ENCODE assay signal across 8 cellular contexts in genomic region chr6:43687437-43688347, GRCh38. TPM values are rescaled to one million over a fixed set of nuclear protein-coding genes. Genes with fewer than 3 reads are reported as not detected.
DNase-seq lines count a peak whose midpoint lies in the region; ATAC-seq and TF ChIP-seq lines count a peak whose summit lies in the region.

TSS of gene MRPS18A (minus strand) at chr6:43687791. CDS start at chr6:43687779, 12 bp downstream.

- H3K9me3 ChIP-seq in trophoblast cell (ENCODE audit: insufficient read depth, low read depth, low read length) = no peaks in the 10 kb centered on the region
- H3K9me3 ChIP-seq in tibial nerve = no peaks in the 10 kb centered on the region

- H2BK5ac ChIP-seq in trophoblast cell (ENCODE audit: low read depth, low read length, poor library complexity) = no peak within 1 kb of the TSS

- peak within 1 kb of the TSS; percentile 94 for H4K8ac ChIP-seq in trophoblast cell (ENCODE audit: low read depth, low read length)

- H3K79me1 ChIP-seq in trophoblast cell (ENCODE audit: low read length) = peaks cover 3% of the 10 kb centered on the region

- no peak within 1 kb of the TSS for H2AK5ac ChIP-seq in trophoblast cell (ENCODE audit: low read length)

- peak within 1 kb of the TSS; percentile 94 for H3K9ac ChIP-seq in trophoblast cell (ENCODE audit: low read length)

- TF ChIP-seq CTCF in GM10266 (IDR thresholded peaks at IDR 0.05; ENCODE audit: control insufficient read depth, insufficient read depth, low read depth, missing control alignments) (no peak), tibial nerve (IDR thresholded peaks at IDR 0.05) (peak in 1 of 5 experiments; percentile 5)

- peaks cover 3% of the 10 kb centered on the region for H3K27me3 Mint-ChIP-seq in activated naive CD8-positive, alpha-beta T cell treated with anti-CD3 and anti-CD28 coated beads, Interleukin-2, amount 10 ng/mL, durations not matched to agents 7 days and 5 days

- peak within 1 kb of the TSS; percentile 89 for H4K12ac ChIP-seq in trophoblast cell (ENCODE audit: low read depth, low read length)

- peaks cover 31% of the 10 kb centered on the region for H3K4me1 Mint-ChIP-seq in activated naive CD8-positive, alpha-beta T cell treated with anti-CD3 and anti-CD28 coated beads, Interleukin-2, amount 10 ng/mL, durations not matched to agents 7 days and 5 days

- H2BK120ac ChIP-seq in trophoblast cell (ENCODE audit: insufficient read depth, low read length, poor library complexity) = no peak within 1 kb of the TSS

- DNase-seq in GM10266 (ENCODE audit: extremely low spot score) = peak; percentile 85
- peak; percentile 87 for DNase-seq in HEK293T (ENCODE audit: extremely low spot score)
- DNase-seq in MV-4-11 (lab: John Stamatoyannopoulos, UW) = peak; percentile 57
- DNase-seq in SW 1271 (lab: John Stamatoyannopoulos, UW) = peak; percentile 54 to 79
- DNase-seq in activated naive CD8-positive, alpha-beta T cell treated with anti-CD3 and anti-CD28 coated beads, Interleukin-2, amount 10 ng/mL, durations not matched to agents 7 days and 5 days = peak; percentile 84
- peak; percentile 92 for DNase-seq in Right ventricle myocardium superior
- DNase-seq in trophoblast cell = peak; percentile 91 to 93
- peak; percentile 62 to 75 for DNase-seq in tibial nerve (ENCODE audit: low spot score in 2 of 2)

- H3K36me3 ChIP-seq in trophoblast cell (ENCODE audit: control insufficient read depth in 1 of 2, insufficient read depth in 2 of 2, low read length in 2 of 2) (no peaks in the 10 kb centered on the region), tibial nerve (peaks cover 0 to 5% (median 0%) of the 10 kb centered on the region in 3 donors)

- peak within 1 kb of the TSS; percentile 42 for H4K91ac ChIP-seq in trophoblast cell (ENCODE audit: low read depth, low read length)

- H3K27ac Mint-ChIP-seq in activated naive CD8-positive, alpha-beta T cell treated with anti-CD3 and anti-CD28 coated beads, Interleukin-2, amount 10 ng/mL, durations not matched to agents 7 days and 5 days = peak within 1 kb of the TSS; percentile 87

- TF ChIP-seq POLR2A in tibial nerve (IDR thresholded peaks at IDR 0.05) = peak in 1 of 2 donors; percentile 55

- H3K4me2 ChIP-seq in trophoblast cell (ENCODE audit: low read length) = peak within 1 kb of the TSS; percentile 70

- peak within 1 kb of the TSS; percentile 59 for H3K14ac ChIP-seq in trophoblast cell (ENCODE audit: low read length)

- H3K4me3 Mint-ChIP-seq in activated naive CD8-positive, alpha-beta T cell treated with anti-CD3 and anti-CD28 coated beads, Interleukin-2, amount 10 ng/mL, durations not matched to agents 7 days and 5 days = peak within 1 kb of the TSS; percentile 97

- H3K79me2 ChIP-seq in trophoblast cell (ENCODE audit: control insufficient read depth, insufficient read depth, low read length, poor library complexity) = peaks cover 3% of the 10 kb centered on the region

- H3K36me3 Mint-ChIP-seq in activated naive CD8-positive, alpha-beta T cell treated with anti-CD3 and anti-CD28 coated beads, Interleukin-2, amount 10 ng/mL, durations not matched to agents 7 days and 5 days = peaks cover 8% of the 10 kb centered on the region

- no peak within 1 kb of the TSS for H2BK12ac ChIP-seq in trophoblast cell (ENCODE audit: low read length)

- H3K4me1 ChIP-seq in trophoblast cell (ENCODE audit: control insufficient read depth in 1 of 2, insufficient read depth in 2 of 2, low read length in 2 of 2) (peaks cover 7 to 11% of the 10 kb centered on the region in 2 experiments), tibial nerve (peaks cover 0 to 47% (median 17%) of the 10 kb centered on the region in 4 donors)

- TF ChIP-seq EP300 in tibial nerve (IDR thresholded peaks at IDR 0.05) = peak in 1 of 2 donors; percentile 85

- intact Hi-C loops in Right ventricle myocardium superior (cut with DNase I) = no loop called here

- peak within 1 kb of the TSS; percentile 61 for H3K18ac ChIP-seq in trophoblast cell (ENCODE audit: low read length)

- peak within 1 kb of the TSS; percentile 71 for H2AFZ ChIP-seq in trophoblast cell (ENCODE audit: insufficient read depth, low read length, poor library complexity)

- peak; percentile 96 for ATAC-seq in activated naive CD8-positive, alpha-beta T cell treated with anti-CD3 and anti-CD28 coated beads, Interleukin-2, amount 10 ng/mL, durations not matched to agents 7 days and 5 days (ENCODE audit: low read depth)
- ATAC-seq in Right ventricle myocardium superior (ENCODE audit: poor library complexity) = peak; percentile 98

- no peaks in the 10 kb centered on the region for H3K27me3 ChIP-seq in trophoblast cell (ENCODE audit: insufficient read depth, low read length)
- H3K27me3 ChIP-seq in tibial nerve = peaks cover 2 to 4% of the 10 kb centered on the region in 2 donors

- CTCF ChIA-PET in HEK293T (lab: Yijun Ruan, JAX) = interaction anchor here (0.8 kb wide), 1 partner anchor 27 kb away, joined by 4 read pairs; no protein-coding TSS in a partner anchor

- no peaks in the 10 kb centered on the region for H3K9me3 Mint-ChIP-seq in activated naive CD8-positive, alpha-beta T cell treated with anti-CD3 and anti-CD28 coated beads, Interleukin-2, amount 10 ng/mL, durations not matched to agents 7 days and 5 days

- no CpG with 5 or more reads among the region's 43 CpGs for WGBS in trophoblast cell (ENCODE audit: extremely low coverage, insufficient coverage, insufficient read length)
- WGBS in tibial nerve, 2 donors = 2% methylated on average over 43 of the region's 43 CpGs

- peak within 1 kb of the TSS; percentile 88 for H3K4me3 ChIP-seq in trophoblast cell (ENCODE audit: low read depth, low read length)
- H3K4me3 ChIP-seq in tibial nerve = peak within 1 kb of the TSS; percentile 79 to 94 (median 80)

- no peak within 1 kb of the TSS for H3K27ac ChIP-seq in trophoblast cell (ENCODE audit: low read depth, low read length)
- peak within 1 kb of the TSS; percentile 45 to 86 (median 68) for H3K27ac ChIP-seq in tibial nerve

- POLR2A ChIA-PET in HEK293T (lab: Yijun Ruan, JAX) = interaction anchor here (0.9 to 2.0 kb wide), 4 partner anchors 10 to 387 kb away, joined by 4 to 19 read pairs (median 5); no protein-coding TSS in a partner anchor
- POLR2A ChIA-PET in activated naive CD8-positive, alpha-beta T cell treated with anti-CD3 and anti-CD28 coated beads, Interleukin-2, amount 10 ng/mL, durations not matched to agents 7 days and 5 days (lab: Charles Lee) = interaction anchor here (0.5 to 1.8 kb wide), 10 partner anchors 9 to 720 kb away, joined by 3 to 4 read pairs (median 3); partner anchors contain the start of gene VEGFA

- peak within 1 kb of the TSS; percentile 50 for H3K4ac ChIP-seq in trophoblast cell (ENCODE audit: low read depth, low read length)

- H3K23ac ChIP-seq in trophoblast cell (ENCODE audit: low read length) = no peak within 1 kb of the TSS

TF ChIP-seq in HEK293T, 16 proteins besides CTCF, POLR2A, EP300 and RAD21:
- no peak for TF ChIP-seq TARDBP (IDR thresholded peaks at IDR 0.05)
- no peak for TF ChIP-seq SP1 (IDR thresholded peaks at IDR 0.05)
- TF ChIP-seq ELF4 (IDR thresholded peaks at IDR 0.05) = peak; percentile 43; the same call in 1 of the 2 replicates
- peak; percentile 89 for TF ChIP-seq PKNOX1 (IDR thresholded peaks at IDR 0.05)
- TF ChIP-seq FOXK2 (IDR thresholded peaks at IDR 0.05) = no peak
- peak; percentile 34; the same call in 1 of the 2 replicates for TF ChIP-seq L3MBTL2 (conservative IDR thresholded peaks at IDR 0.05)

RNA-seq across cellular contexts. Expression of gene MRPS18A, which starts in this region (rescaled TPM):
- 10 to 100 TPM; 38.3 to 40.3 TPM for total RNA-seq in activated naive CD8-positive, alpha-beta T cell treated with anti-CD3 and anti-CD28 coated beads, Interleukin-2, amount 10 ng/mL, durations not matched to agents 7 days and 5 days
- 39.5 TPM for total RNA-seq in Right ventricle myocardium superior
- 40.8 and 44.2 TPM in 2 replicates for polyA plus RNA-seq in trophoblast cell (2013)
- 10 to 100 TPM; 38.1 to 45.8 (median 43.9) TPM for total RNA-seq in tibial nerve
